ENCODE assay signal across 1 cellular context in genomic region chr11:64449381-64450167, GRCh38.
TF ChIP-seq lines count a peak whose summit lies in the region.

No MANE protein-coding gene starts in this region.

TF ChIP-seq in H1, 55 proteins besides CTCF, POLR2A, EP300 and RAD21 (continued from another document):
- TF ChIP-seq CHD7 (IDR thresholded peaks at IDR 0.05; ENCODE audit: insufficient replicate concordance, low read length) (no peak), HDAC6 (IDR thresholded peaks at IDR 0.05; ENCODE audit: low read depth, low read length) (no peak), SP1 (IDR thresholded peaks at IDR 0.05; ENCODE audit: low read depth, low read length) (peak; percentile 42; the same call in 1 of the 2 replicates), CBX5 (IDR thresholded peaks at IDR 0.05; ENCODE audit: low read depth, low read length) (no peak), SIX5 (IDR thresholded peaks at IDR 0.05; ENCODE audit: low read depth, low read length) (no peak), SIN3A (conservative IDR thresholded peaks at IDR 0.05 in 1 of 2, IDR thresholded peaks at IDR 0.05 in 1 of 2; ENCODE audit: low read depth in 1 of 2, low read length in 2 of 2) (peak in 1 of 2 experiments; percentile 23; a peak in 1 of 4 replicates), CHD2 (IDR thresholded peaks at IDR 0.05; ENCODE audit: low read length) (no peak), KDM5A (IDR thresholded peaks at IDR 0.05; ENCODE audit: low read length) (no peak), BACH1 (IDR thresholded peaks at IDR 0.05; ENCODE audit: low read length) (peak; percentile 36; the same call in 1 of the 2 replicates), RBBP5 (IDR thresholded peaks at IDR 0.05; ENCODE audit: borderline replicate concordance, low read depth, low read length) (no peak), GTF2F1 (IDR thresholded peaks at IDR 0.05; ENCODE audit: borderline replicate concordance, low read depth, low read length) (no peak), ASH2L (IDR thresholded peaks at IDR 0.05; ENCODE audit: low read length) (no peak), RFX5 (IDR thresholded peaks at IDR 0.05; ENCODE audit: borderline replicate concordance, low read depth, low read length) (no peak)
